In the genomic region with DNA sequence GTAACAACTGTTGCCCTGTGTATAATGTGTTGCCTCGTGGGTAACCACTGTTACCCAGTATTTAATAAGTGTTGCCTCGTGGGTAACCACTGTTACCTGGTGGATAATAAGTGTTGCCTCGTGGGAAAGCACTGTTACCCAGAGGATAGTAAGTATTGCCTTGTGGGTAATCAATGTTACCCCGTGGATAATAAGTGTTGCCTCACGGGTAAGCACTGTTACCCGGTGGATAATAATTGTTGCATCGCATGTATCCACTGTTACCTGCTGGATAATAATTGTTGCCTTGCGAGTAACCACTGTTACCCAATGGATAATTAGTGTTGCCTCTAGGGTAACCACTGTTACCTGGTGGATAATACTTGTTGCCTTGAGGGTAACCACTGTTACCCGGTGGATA, we compare ENCODE assay signal across 18 cellular contexts. TPM values are rescaled to one million over a fixed set of nuclear protein-coding genes. Genes with fewer than 3 reads are reported as not detected.
A peak's percentile ranks its signal among the peaks of the same experiment; 100 is the strongest.
DNase-seq lines count a peak whose midpoint lies in the region; ATAC-seq and TF ChIP-seq lines count a peak whose summit lies in the region.
"Had no signal": no experiment of that assay in that cellular context is flagged by ENCODE, and none has a peak within 500 bp of the region (broad histone marks: within the 10 kb centered on the region; RNA-seq: fewer than 3 reads in every experiment).

No MANE protein-coding gene starts in this region.

- no peaks in the 10 kb centered on the region for H3K4me1 ChIP-seq in colonic mucosa
- H3K4me1 ChIP-seq in vagina, result no peaks in the 10 kb centered on the region
- H3K4me1 ChIP-seq: BLaER1, Caco-2, HAP-1 had no signal

- TF ChIP-seq CTCF in colonic mucosa (IDR thresholded peaks at IDR 0.05), result no peak
- TF ChIP-seq CTCF in vagina (IDR thresholded peaks at IDR 0.05), result no peak
- TF ChIP-seq CTCF in nephron progenitor cell (IDR thresholded peaks at IDR 0.05), result no peak

- peaks cover 3% of the 10 kb centered on the region for H3K9me3 Mint-ChIP-seq in activated CD4-positive, alpha-beta T cell treated with anti-CD3 and anti-CD28 coated beads, Interleukin-2, amount 10 ng/mL, durations not matched to agents 24 days and 14 days
- H3K9me3 Mint-ChIP-seq in nephron progenitor cell, result peaks cover 86% of the 10 kb centered on the region
- no peaks in the 10 kb centered on the region for H3K9me3 Mint-ChIP-seq in activated T-cell treated with anti-CD3 and anti-CD28 coated beads, Interleukin-2, amount 50 U/mL, for 72 hours
- H3K9me3 Mint-ChIP-seq: CD8-positive, alpha-beta T cell; HFFc6 had no signal

- H3K27ac ChIP-seq in colonic mucosa (no peak overlapping the region), vagina (no peak overlapping the region)
- H3K27ac ChIP-seq: 22Rv1, BLaER1, C4-2B had no signal

- H3K27ac Mint-ChIP-seq in activated CD4-positive, alpha-beta T cell treated with anti-CD3 and anti-CD28 coated beads, Interleukin-2, amount 10 ng/mL, durations not matched to agents 24 days and 14 days, result no peak overlapping the region
- no peak overlapping the region for H3K27ac Mint-ChIP-seq in nephron progenitor cell
- H3K27ac Mint-ChIP-seq in activated T-cell treated with anti-CD3 and anti-CD28 coated beads, Interleukin-2, amount 50 U/mL, for 72 hours, result no peak overlapping the region
- H3K27ac Mint-ChIP-seq: B cell; CD4-positive, CD25-positive, alpha-beta regulatory T cell; CD8-positive, alpha-beta T cell; HFFc6 had no signal

- no peaks in the 10 kb centered on the region for H3K36me3 Mint-ChIP-seq in activated CD4-positive, alpha-beta T cell treated with anti-CD3 and anti-CD28 coated beads, Interleukin-2, amount 10 ng/mL, durations not matched to agents 24 days and 14 days (ENCODE audit: low read depth)
- H3K36me3 Mint-ChIP-seq in nephron progenitor cell (ENCODE audit: low read depth), result no peaks in the 10 kb centered on the region
- H3K36me3 Mint-ChIP-seq in activated T-cell treated with anti-CD3 and anti-CD28 coated beads, Interleukin-2, amount 50 U/mL, for 72 hours (ENCODE audit: insufficient read depth in 2 of 2), result no peaks in the 10 kb centered on the region
- H3K36me3 Mint-ChIP-seq: CD4-positive, CD25-positive, alpha-beta regulatory T cell; CD8-positive, alpha-beta T cell had no signal

- H3K9ac ChIP-seq in colonic mucosa (ENCODE audit: low read depth in 2 of 2, low read length in 2 of 2), result no peak overlapping the region
- H3K9ac ChIP-seq: BLaER1 had no signal

- no peaks in the 10 kb centered on the region for H3K4me1 Mint-ChIP-seq in activated CD4-positive, alpha-beta T cell treated with anti-CD3 and anti-CD28 coated beads, Interleukin-2, amount 10 ng/mL, durations not matched to agents 24 days and 14 days
- no peaks in the 10 kb centered on the region for H3K4me1 Mint-ChIP-seq in nephron progenitor cell
- no peaks in the 10 kb centered on the region for H3K4me1 Mint-ChIP-seq in activated T-cell treated with anti-CD3 and anti-CD28 coated beads, Interleukin-2, amount 50 U/mL, for 72 hours (ENCODE audit: low read depth)
- H3K4me1 Mint-ChIP-seq: B cell; CD4-positive, CD25-positive, alpha-beta regulatory T cell had no signal

- intact Hi-C loops in activated CD4-positive, alpha-beta T cell treated with anti-CD3 and anti-CD28 coated beads, Interleukin-2, amount 10 ng/mL, durations not matched to agents 24 days and 14 days (cut with micrococcal nuclease), result no loop called here
- intact Hi-C loops in colonic mucosa (cut with DNase I) (no loop called here), vagina (cut with DNase I) (no loop called here)

- H3K9me3 ChIP-seq in colonic mucosa (no peaks in the 10 kb centered on the region), vagina (peaks cover 5% of the 10 kb centered on the region)
- H3K9me3 ChIP-seq: HAP-1 had no signal

- H3K4me3 Mint-ChIP-seq in activated CD4-positive, alpha-beta T cell treated with anti-CD3 and anti-CD28 coated beads, Interleukin-2, amount 10 ng/mL, durations not matched to agents 24 days and 14 days, result no peak overlapping the region
- no peak overlapping the region for H3K4me3 Mint-ChIP-seq in nephron progenitor cell
- no peak overlapping the region for H3K4me3 Mint-ChIP-seq in activated T-cell treated with anti-CD3 and anti-CD28 coated beads, Interleukin-2, amount 50 U/mL, for 72 hours
- H3K4me3 Mint-ChIP-seq: B cell; CD4-positive, CD25-positive, alpha-beta regulatory T cell; CD8-positive, alpha-beta T cell; HFFc6 had no signal

- no peak for TF ChIP-seq POLR2A in vagina (IDR thresholded peaks at IDR 0.05)

- H3K27me3 ChIP-seq in colonic mucosa, result no peaks in the 10 kb centered on the region
- no peaks in the 10 kb centered on the region for H3K27me3 ChIP-seq in vagina
- H3K27me3 ChIP-seq: BLaER1 had no signal

- ATAC-seq in activated T-cell treated with anti-CD3 and anti-CD28 coated beads, Interleukin-2, amount 50 U/mL, for 72 hours (replicated peaks in 1 of 2), result no peak
- ATAC-seq: CD8-positive, alpha-beta T cell had no signal

- no peaks in the 10 kb centered on the region for H3K36me3 ChIP-seq in colonic mucosa
- no peaks in the 10 kb centered on the region for H3K36me3 ChIP-seq in vagina
- H3K36me3 ChIP-seq: BLaER1, HAP-1 had no signal

- DNase-seq in activated CD4-positive, alpha-beta T cell treated with anti-CD3 and anti-CD28 coated beads, Interleukin-2, amount 10 ng/mL, durations not matched to agents 24 days and 14 days, result peak; percentile 13
- DNase-seq in activated CD4-positive, alpha-beta T cell treated with anti-CD3 and anti-CD28 coated beads for 48 hours, result no peak
- DNase-seq in colonic mucosa (peak; percentile 7), vagina (ENCODE audit: extremely low spot score in 2 of 2) (peak; percentile 25 to 60), nephron progenitor cell (no peak)
- no peak for DNase-seq in activated T-cell treated with anti-CD3 and anti-CD28 coated beads, Interleukin-2, amount 50 U/mL, for 72 hours
- DNase-seq: Caco-2; CD4-positive, CD25-positive, alpha-beta regulatory T cell; CD8-positive, alpha-beta T cell; DMS153; DND-41; GOT3; HFFc6 had no signal

- H3K4me3 ChIP-seq in colonic mucosa (no peak overlapping the region), vagina (no peak overlapping the region)
- H3K4me3 ChIP-seq: BLaER1, HAP-1 had no signal

- H3K27me3 Mint-ChIP-seq in activated CD4-positive, alpha-beta T cell treated with anti-CD3 and anti-CD28 coated beads, Interleukin-2, amount 10 ng/mL, durations not matched to agents 24 days and 14 days, result no peaks in the 10 kb centered on the region
- H3K27me3 Mint-ChIP-seq in nephron progenitor cell (ENCODE audit: low read depth, poor library complexity), result no peaks in the 10 kb centered on the region
- H3K27me3 Mint-ChIP-seq in activated T-cell treated with anti-CD3 and anti-CD28 coated beads, Interleukin-2, amount 50 U/mL, for 72 hours (ENCODE audit: low read depth), result no peaks in the 10 kb centered on the region
- H3K27me3 Mint-ChIP-seq: B cell; CD4-positive, CD25-positive, alpha-beta regulatory T cell had no signal

RNA-seq across cellular contexts. Expression of a gene that starts 17.1 kb away (rescaled TPM):
- total RNA-seq in activated CD4-positive, alpha-beta T cell treated with anti-CD3 and anti-CD28 coated beads, Interleukin-2, amount 10 ng/mL, durations not matched to agents 24 days and 14 days, result not detected in 2 replicates
- total RNA-seq in colonic mucosa (100 to 1,000 TPM in 1 of 2 donors, 10 to 100 TPM in 1; 95.2 to 178 TPM), vagina (not detected)
- not detected for total RNA-seq in activated T-cell treated with anti-CD3 and anti-CD28 coated beads, Interleukin-2, amount 50 U/mL, for 72 hours
- total RNA-seq: B cell; Caco-2; CD4-positive, CD25-positive, alpha-beta regulatory T cell; CD8-positive, alpha-beta T cell; HFFc6 had no signal

RNA-seq across cellular contexts. Expression of a gene that starts 53.0 kb away (rescaled TPM):
- not detected in 2 replicates for total RNA-seq in activated CD4-positive, alpha-beta T cell treated with anti-CD3 and anti-CD28 coated beads, Interleukin-2, amount 10 ng/mL, durations not matched to agents 24 days and 14 days
- total RNA-seq in colonic mucosa (100 to 1,000 TPM; 210 to 217 TPM), vagina (not detected)
- total RNA-seq in activated T-cell treated with anti-CD3 and anti-CD28 coated beads, Interleukin-2, amount 50 U/mL, for 72 hours, result not detected
- total RNA-seq: B cell; Caco-2; CD4-positive, CD25-positive, alpha-beta regulatory T cell; CD8-positive, alpha-beta T cell; HFFc6 had no signal

Comparison
In these comparisons a context has a peak if more than half of its experiments do, and no peak if none do; other contexts are left out.
1. DNase-seq: peak in activated CD4-positive, alpha-beta T cell treated with anti-CD3 and anti-CD28 coated beads, Interleukin-2, amount 10 ng/mL, durations not matched to agents 24 days and 14 days (single experiment), colonic mucosa (single experiment) and vagina (2 of 2); none in activated CD4-positive, alpha-beta T cell treated with anti-CD3 and anti-CD28 coated beads for 48 hours (single experiment), nephron progenitor cell (single experiment) and activated T-cell treated with anti-CD3 and anti-CD28 coated beads, Interleukin-2, amount 50 U/mL, for 72 hours (0 of 2).
2. RNA of a gene that starts 17.1 kb away (total RNA-seq): 95.2 to 178 TPM in colonic mucosa; not detected in activated CD4-positive, alpha-beta T cell treated with anti-CD3 and anti-CD28 coated beads, Interleukin-2, amount 10 ng/mL, durations not matched to agents 24 days and 14 days, not detected in vagina (single experiment) and not detected in activated T-cell treated with anti-CD3 and anti-CD28 coated beads, Interleukin-2, amount 50 U/mL, for 72 hours; every median in the first group is over 10 times any median in the second.
3. RNA of a gene that starts 53.0 kb away (total RNA-seq): 210 to 217 TPM in colonic mucosa; not detected in vagina (single experiment), not detected in activated CD4-positive, alpha-beta T cell treated with anti-CD3 and anti-CD28 coated beads, Interleukin-2, amount 10 ng/mL, durations not matched to agents 24 days and 14 days and not detected in activated T-cell treated with anti-CD3 and anti-CD28 coated beads, Interleukin-2, amount 50 U/mL, for 72 hours; every median in the first group is over 100 times any median in the second.